ENCODE assay signal across 7 cellular contexts in the genomic region with DNA sequence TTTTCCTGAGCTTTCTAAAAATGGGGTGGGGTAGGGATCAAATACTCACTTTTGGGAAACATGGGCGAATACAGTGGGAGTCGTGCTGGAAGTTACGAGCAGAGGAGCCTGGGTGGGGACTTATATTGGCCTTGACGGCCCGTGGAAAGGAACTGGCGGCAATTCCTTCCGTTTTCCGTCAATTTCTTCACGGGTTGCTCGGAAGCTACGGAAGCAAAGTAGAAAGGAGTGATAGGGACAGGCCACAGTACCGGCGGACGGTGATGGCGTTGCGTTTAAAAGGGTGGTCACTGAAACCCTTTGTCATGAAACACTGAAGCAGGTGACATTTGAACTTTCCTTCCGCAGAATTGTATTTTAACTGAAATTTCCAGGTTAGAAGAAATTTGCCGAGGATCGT.
DNase-seq lines count a peak whose midpoint lies in the region; ATAC-seq and TF ChIP-seq lines count a peak whose summit lies in the region.
"Not testable (repeated sequence)": the region's sequence is repeated elsewhere in the genome, so short reads cannot be mapped to it uniquely, and the experiment has no call there.

No MANE protein-coding gene starts in this region.

- not testable (repeated sequence) for H3F3A ChIP-seq in GM23338 (replicated peaks; ENCODE audit: low read depth)

- H3K27me3 ChIP-seq in GM23338 (ENCODE audit: insufficient read depth) (peaks cover 51% of the 10 kb centered on the region), HUES64 (ENCODE audit: insufficient read depth, low read length) (peaks cover 38% of the 10 kb centered on the region)
- H3K27me3 ChIP-seq in adipocyte (replicated peaks; ENCODE audit: control insufficient read depth, insufficient read depth, low read length): not testable (repeated sequence)

- H3K27ac ChIP-seq in GM23338 (ENCODE audit: low read depth); HUES64 (ENCODE audit: low read depth, low read length): not testable (repeated sequence)

- 50% methylated on average over 16 of the region's 19 CpGs for WGBS in HUES64

- H3K9me3 Mint-ChIP-seq in GM23338; activated CD4-positive, alpha-beta T cell treated with anti-CD3 and anti-CD28 coated beads, Interleukin-2, amount 10 ng/mL, durations not matched to agents 7 days and 5 days; endothelial cell (ENCODE audit: unreplicated experiment): not testable (repeated sequence)

- not testable (repeated sequence) for H3K27ac Mint-ChIP-seq in GM23338; endothelial cell (ENCODE audit: unreplicated experiment)
- peak overlapping the region; percentile 62 for H3K27ac Mint-ChIP-seq in activated CD4-positive, alpha-beta T cell treated with anti-CD3 and anti-CD28 coated beads, Interleukin-2, amount 10 ng/mL, durations not matched to agents 7 days and 5 days

- not testable (repeated sequence) for H2AFZ ChIP-seq in GM23338

- H3K4me1 ChIP-seq in GM23338 (ENCODE audit: insufficient read depth); HUES64 (ENCODE audit: insufficient read depth, low read length); adipocyte (ENCODE audit: control insufficient read depth, insufficient read depth, low read length): not testable (repeated sequence)

- TF ChIP-seq CTCF in GM23338 (conservative IDR thresholded peaks at IDR 0.05; ENCODE audit: low read depth in 2 of 2); endothelial cell (IDR thresholded peaks at IDR 0.05; ENCODE audit: unreplicated experiment); retinal pigment epithelial cell (conservative IDR thresholded peaks at IDR 0.05; ENCODE audit: low read depth, low read length): not testable (repeated sequence)

- H4K20me1 ChIP-seq in GM23338 (replicated peaks; ENCODE audit: insufficient read depth): not testable (repeated sequence)

- H3K79me2 ChIP-seq in GM23338 (replicated peaks; ENCODE audit: insufficient read depth): not testable (repeated sequence)

- H3K9me3 ChIP-seq in HUES64 (ENCODE audit: insufficient read depth, low read depth, low read length); adipocyte (ENCODE audit: control insufficient read depth, low read length); iPS-18c (ENCODE audit: control insufficient read depth, insufficient read depth, low read length): not testable (repeated sequence)

- peak overlapping the region; percentile 49 for H3K4me3 ChIP-seq in GM23338
- H3K4me3 ChIP-seq in HUES64 (ENCODE audit: low read length): peak overlapping the region; percentile 48
- peak overlapping the region; percentile 74 for H3K4me3 ChIP-seq in adipocyte (ENCODE audit: low read length)
- H3K4me3 ChIP-seq in iPS-18c (ENCODE audit: insufficient read depth, low read depth, low read length): peak overlapping the region; percentile 50; the same call in 1 of the 2 replicates
- H3K4me3 ChIP-seq in retinal pigment epithelial cell (ENCODE audit: low read length): peak overlapping the region; percentile 12

- H3K36me3 ChIP-seq in GM23338 (ENCODE audit: insufficient read depth); HUES64 (ENCODE audit: insufficient read depth, low read length); adipocyte (ENCODE audit: control insufficient read depth, insufficient read depth, low read length, severe bottlenecking): not testable (repeated sequence)

- not testable (repeated sequence) for H3K36me3 Mint-ChIP-seq in GM23338 (ENCODE audit: low read depth); activated CD4-positive, alpha-beta T cell treated with anti-CD3 and anti-CD28 coated beads, Interleukin-2, amount 10 ng/mL, durations not matched to agents 7 days and 5 days (ENCODE audit: low read depth); endothelial cell (ENCODE audit: low read depth, unreplicated experiment)

- peak overlapping the region; percentile 96 for H3K4me3 Mint-ChIP-seq in GM23338
- H3K4me3 Mint-ChIP-seq in activated CD4-positive, alpha-beta T cell treated with anti-CD3 and anti-CD28 coated beads, Interleukin-2, amount 10 ng/mL, durations not matched to agents 7 days and 5 days: peak overlapping the region; percentile 10
- H3K4me3 Mint-ChIP-seq in endothelial cell (ENCODE audit: unreplicated experiment): peak overlapping the region; percentile 71

- not testable (repeated sequence) for H3K4me1 Mint-ChIP-seq in GM23338; activated CD4-positive, alpha-beta T cell treated with anti-CD3 and anti-CD28 coated beads, Interleukin-2, amount 10 ng/mL, durations not matched to agents 7 days and 5 days; endothelial cell (ENCODE audit: unreplicated experiment)

- CTCF ChIA-PET in activated CD4-positive, alpha-beta T cell treated with anti-CD3 and anti-CD28 coated beads, Interleukin-2, amount 10 ng/mL, durations not matched to agents 7 days and 5 days (lab: Charles Lee): not testable (repeated sequence)

- DNase-seq in GM23338 (ENCODE audit: low spot score); activated CD4-positive, alpha-beta T cell treated with anti-CD3 and anti-CD28 coated beads, Interleukin-2, amount 10 ng/mL, durations not matched to agents 7 days and 5 days; adipocyte (ENCODE audit: low read depth); retinal pigment epithelial cell (ENCODE audit: low read depth): not testable (repeated sequence)
- peak; percentile 10 for DNase-seq in endothelial cell (ENCODE audit: low spot score)

- not testable (repeated sequence) for H3K9me2 ChIP-seq in GM23338 (ENCODE audit: insufficient read depth)

- H3K4me2 ChIP-seq in GM23338: peak overlapping the region; percentile 58

- peak; percentile 12; the same call in 2 of the 3 replicates for ATAC-seq in GM23338

- H3K9ac ChIP-seq in HUES64 (ENCODE audit: low read depth, low read length); adipocyte (ENCODE audit: low read length): not testable (repeated sequence)

- H3K27me3 Mint-ChIP-seq in GM23338 (ENCODE audit: insufficient read depth, low read depth, poor library complexity): peaks cover 42% of the 10 kb centered on the region
- peaks cover 34% of the 10 kb centered on the region for H3K27me3 Mint-ChIP-seq in activated CD4-positive, alpha-beta T cell treated with anti-CD3 and anti-CD28 coated beads, Interleukin-2, amount 10 ng/mL, durations not matched to agents 7 days and 5 days
- not testable (repeated sequence) for H3K27me3 Mint-ChIP-seq in endothelial cell (ENCODE audit: unreplicated experiment)

- POLR2A ChIA-PET in activated CD4-positive, alpha-beta T cell treated with anti-CD3 and anti-CD28 coated beads, Interleukin-2, amount 10 ng/mL, durations not matched to agents 7 days and 5 days (lab: Charles Lee): not testable (repeated sequence)

TF ChIP-seq in GM23338, 12 proteins besides CTCF, POLR2A, EP300 and RAD21:
- TF ChIP-seq EZH2phosphoT487 (IDR thresholded peaks at IDR 0.05; ENCODE audit: unreplicated experiment): peak; percentile 65
- TF ChIP-seq EZH2 (IDR thresholded peaks at IDR 0.05; ENCODE audit: low read depth, unreplicated experiment): peak; percentile 58

Comparison
In these comparisons a context has a peak if more than half of its experiments do, and no peak if none do; other contexts are left out.
1. H3K4me3 ChIP-seq: peak in every context shown above with its lines; median percentile 74 in adipocyte; 50 in iPS-18c; 49 in GM23338; 48 in HUES64; 12 in retinal pigment epithelial cell.
2. H3K4me3 Mint-ChIP-seq: peak in every context shown above with its lines; median percentile 96 in GM23338; 71 in endothelial cell; 10 in activated CD4-positive, alpha-beta T cell treated with anti-CD3 and anti-CD28 coated beads, Interleukin-2, amount 10 ng/mL, durations not matched to agents 7 days and 5 days.